Comparison of ENCODE assay signal across 27 cellular contexts in genomic region chr18:6170604-6171003, GRCh38.
"Had no signal": no experiment of that assay in that cellular context is flagged by ENCODE, and none has a peak within 500 bp of the region (broad histone marks: within the 10 kb centered on the region; RNA-seq: fewer than 3 reads in every experiment).

No MANE protein-coding gene starts in this region.

- H3K27me3 Mint-ChIP-seq: dendritic cell treated with granulocyte-macrophage colony-stimulating factor and Interleukin-4, amounts not matched to agents 40 ng/mL and 50 ng/mL, for 4 days; effector memory CD8-positive, alpha-beta T cell had no signal

- H3K4me3 Mint-ChIP-seq: dendritic cell treated with granulocyte-macrophage colony-stimulating factor and Interleukin-4, amounts not matched to agents 40 ng/mL and 50 ng/mL, for 4 days; effector memory CD8-positive, alpha-beta T cell; endodermal cell; mesothelial cell of epicardium had no signal

- H3K27ac Mint-ChIP-seq: dendritic cell treated with granulocyte-macrophage colony-stimulating factor and Interleukin-4, amounts not matched to agents 40 ng/mL and 50 ng/mL, for 4 days; effector memory CD8-positive, alpha-beta T cell; endodermal cell; mesothelial cell of epicardium had no signal

- ATAC-seq: effector memory CD8-positive, alpha-beta T cell; esophagus mucosa; gastrocnemius medialis; heart right ventricle; left colon; left lung; left ventricle myocardium superior; lower lobe of right lung; mucosa of descending colon had no signal

- FAIRE-seq: endometrium had no signal

- H3K4me1 Mint-ChIP-seq: endodermal cell, mesothelial cell of epicardium had no signal

- DNase-seq: colonic mucosa; cortex of kidney; effector CD8-positive, alpha-beta T cell; effector memory CD8-positive, alpha-beta T cell; endodermal cell; erythroblast; esophagus squamous epithelium; foreskin fibroblast; foreskin melanocyte; gastrocnemius medialis; glutamatergic neuron; head of caudate nucleus; heart right ventricle; hippocampal formation; islet precursor cell; kidney; kidney glomerular epithelial cell; left colon; left lung; left ventricle myocardium superior; lower lobe of right lung; mesenchymal stem cell; mucosa of descending colon had no signal
